In genomic region chr10:6053816-6054581, GRCh38 we compare ENCODE assay signal across 9 cellular contexts. TPM values are rescaled to one million over a fixed set of nuclear protein-coding genes. Genes with fewer than 3 reads are reported as not detected.
DNase-seq lines count a peak whose midpoint lies in the region; ATAC-seq and TF ChIP-seq lines count a peak whose summit lies in the region.
"Had no signal": no experiment of that assay in that cellular context is flagged by ENCODE, and none has a peak within 500 bp of the region (broad histone marks: within the 10 kb centered on the region; RNA-seq: fewer than 3 reads in every experiment).

No MANE protein-coding gene starts in this region.

- no peak overlapping the region for H3K4me3 ChIP-seq in PC-9
- H3K4me3 ChIP-seq in effector memory CD4-positive, alpha-beta T cell (ENCODE audit: insufficient read depth, low read depth, low read length, poor library complexity, severe bottlenecking), result peak overlapping the region; percentile 24
- no peak overlapping the region for H3K4me3 ChIP-seq in SK-N-SH (ENCODE audit: low read depth in 2 of 2, low read length in 1 of 2)

- H2AFZ ChIP-seq in PC-9 (no peak overlapping the region), SK-N-SH (ENCODE audit: low read depth) (no peak overlapping the region)

- no peak for TF ChIP-seq EP300 in SK-N-SH (IDR thresholded peaks at IDR 0.05; ENCODE audit: borderline replicate concordance in 1 of 2, low read depth in 1 of 2, low read length in 1 of 2)

- H3K4me2 ChIP-seq in PC-9 (peak overlapping the region; percentile 13; the same call in 1 of the 2 replicates), SK-N-SH (no peak overlapping the region)

- H3K36me3 ChIP-seq in PC-9 (ENCODE audit: low read depth) (no peaks in the 10 kb centered on the region), SK-N-SH (replicated peaks in 1 of 2; ENCODE audit: control insufficient read depth in 1 of 2, insufficient read depth in 2 of 2, low read length in 1 of 2) (no peaks in the 10 kb centered on the region)
- no peaks in the 10 kb centered on the region for H3K36me3 ChIP-seq in effector memory CD4-positive, alpha-beta T cell (ENCODE audit: control insufficient read depth, insufficient read depth, low read length)

- POLR2A ChIA-PET in PC-9 (lab: Charles Lee; ENCODE audit: unreplicated experiment) (interaction anchor here (0.6 kb wide), 1 partner anchor 36 kb away, joined by 3 read pairs; no protein-coding TSS in a partner anchor), SK-N-SH (lab: Yijun Ruan, JAX) (no interaction called here)

- H3K9me2 ChIP-seq in PC-9 (ENCODE audit: insufficient read depth), result no peaks in the 10 kb centered on the region
- H3K9me2 ChIP-seq in SK-N-SH, result no peaks in the 10 kb centered on the region

- TF ChIP-seq CTCF in PC-9 (conservative IDR thresholded peaks at IDR 0.05), result no peak
- TF ChIP-seq CTCF in SK-N-SH (IDR thresholded peaks at IDR 0.05), result no peak

- intact Hi-C loops in PC-9 (cut with micrococcal nuclease; ENCODE audit: unreplicated experiment), result loop anchor here (2.0 kb wide), 1 partner anchor 39 kb away; no protein-coding TSS in a partner anchor

- peaks cover 17% of the 10 kb centered on the region; the same call in 1 of the 2 replicates for H3F3A ChIP-seq in PC-9 (ENCODE audit: insufficient read depth, low read depth)
- H3F3A ChIP-seq in SK-N-SH (replicated peaks; ENCODE audit: insufficient read depth), result no peaks in the 10 kb centered on the region

- CTCF ChIA-PET in PC-9 (lab: Charles Lee), result interaction anchor here (0.6 to 0.9 kb wide), 3 partner anchors 14 to 366 kb away, joined by 3 to 4 read pairs (median 4); no protein-coding TSS in a partner anchor
- CTCF ChIA-PET in SK-N-SH (lab: Yijun Ruan, JAX), result no interaction called here

- peak; percentile 92 for DNase-seq in CMK (ENCODE audit: low read depth)
- peak in 1 of 2 experiments; percentile 31 for DNase-seq in PC-9
- DNase-seq in effector memory CD4-positive, alpha-beta T cell, result no peak
- no peak for DNase-seq in natural killer cell treated with Interleukin-12 subunit alpha and Interleukin-12 subunit beta and Interleukin-15 and Interleukin-18, amount 100 ng/mL, for 72 hours (ENCODE audit: low spot score)
- no peak for DNase-seq in SK-N-SH
- no peak for DNase-seq in dedifferentiated amniotic fluid mesenchymal stem cell (ENCODE audit: extremely low spot score)
- DNase-seq in DMS53 (lab: John Stamatoyannopoulos, UW), result no peak
- DNase-seq: NCI-H2081 had no signal

- H3K27me3 ChIP-seq in PC-9 (ENCODE audit: insufficient read depth, low read depth) (no peaks in the 10 kb centered on the region), SK-N-SH (ENCODE audit: insufficient read depth) (peaks cover 20% of the 10 kb centered on the region)
- no peaks in the 10 kb centered on the region for H3K27me3 ChIP-seq in effector memory CD4-positive, alpha-beta T cell (replicated peaks; ENCODE audit: control insufficient read depth, insufficient read depth, low read length, poor library complexity, severe bottlenecking)

- WGBS in SK-N-SH (ENCODE audit: low lambda C conversion rate), result 31% methylated on average over 18 of the region's 18 CpGs

- no TSS peak for BruUV-seq in PC-9 (replicated peaks; lab: Mats Ljungman, UMichigan)

- peak overlapping the region; percentile 89 for H3K4me3 Mint-ChIP-seq in natural killer cell treated with Interleukin-12 subunit alpha and Interleukin-12 subunit beta and Interleukin-15 and Interleukin-18, amount 100 ng/mL, for 72 hours

- H3K36me3 Mint-ChIP-seq in natural killer cell treated with Interleukin-12 subunit alpha and Interleukin-12 subunit beta and Interleukin-15 and Interleukin-18, amount 100 ng/mL, for 72 hours, result peaks cover 63% of the 10 kb centered on the region

- H3K9me3 ChIP-seq in PC-9 (ENCODE audit: insufficient read depth, low read depth) (no peaks in the 10 kb centered on the region), SK-N-SH (no peaks in the 10 kb centered on the region)
- no peaks in the 10 kb centered on the region for H3K9me3 ChIP-seq in effector memory CD4-positive, alpha-beta T cell (ENCODE audit: control insufficient read depth, low read length)

- no peak overlapping the region for H3K9ac ChIP-seq in SK-N-SH

- no peaks in the 10 kb centered on the region for H3K9me3 Mint-ChIP-seq in natural killer cell treated with Interleukin-12 subunit alpha and Interleukin-12 subunit beta and Interleukin-15 and Interleukin-18, amount 100 ng/mL, for 72 hours

- H3K79me2 ChIP-seq in PC-9 (ENCODE audit: low read depth) (no peaks in the 10 kb centered on the region), SK-N-SH (ENCODE audit: insufficient read depth) (no peaks in the 10 kb centered on the region)

- H4K20me1 ChIP-seq in PC-9 (ENCODE audit: insufficient read depth) (no peaks in the 10 kb centered on the region), SK-N-SH (ENCODE audit: insufficient read depth) (no peaks in the 10 kb centered on the region)

- ATAC-seq in natural killer cell treated with Interleukin-12 subunit alpha and Interleukin-12 subunit beta and Interleukin-15 and Interleukin-18, amount 100 ng/mL, for 72 hours, result no peak
- ATAC-seq in HG03565 (IDR thresholded peaks at IDR 0.05; ENCODE audit: unreplicated experiment), result no peak

- H3K27ac ChIP-seq in PC-9 (no peak overlapping the region), SK-N-SH (ENCODE audit: low read depth in 2 of 2, low read length in 1 of 2) (no peak overlapping the region)
- peak overlapping the region; percentile 96 for H3K27ac ChIP-seq in effector memory CD4-positive, alpha-beta T cell (ENCODE audit: insufficient read depth, low read length, poor library complexity, severe bottlenecking)

- TF ChIP-seq RAD21 in SK-N-SH (IDR thresholded peaks at IDR 0.05; ENCODE audit: low read length), result no peak

- no peaks in the 10 kb centered on the region for H3K27me3 Mint-ChIP-seq in natural killer cell treated with Interleukin-12 subunit alpha and Interleukin-12 subunit beta and Interleukin-15 and Interleukin-18, amount 100 ng/mL, for 72 hours

- H3K27ac Mint-ChIP-seq in natural killer cell treated with Interleukin-12 subunit alpha and Interleukin-12 subunit beta and Interleukin-15 and Interleukin-18, amount 100 ng/mL, for 72 hours, result peak overlapping the region; percentile 94 to 98

- H3K4me1 ChIP-seq in PC-9 (replicated peaks; ENCODE audit: insufficient read depth) (peaks cover 22% of the 10 kb centered on the region), SK-N-SH (ENCODE audit: control insufficient read depth in 1 of 2, insufficient read depth in 2 of 2, low read depth in 1 of 2, low read length in 1 of 2) (peaks cover 0 to 7% of the 10 kb centered on the region in 2 experiments; a peak in 1 of 4 replicates)
- peaks cover 49% of the 10 kb centered on the region for H3K4me1 ChIP-seq in effector memory CD4-positive, alpha-beta T cell (ENCODE audit: control insufficient read depth, insufficient read depth, low read length, poor library complexity, severe bottlenecking)

- H3K4me1 Mint-ChIP-seq in natural killer cell treated with Interleukin-12 subunit alpha and Interleukin-12 subunit beta and Interleukin-15 and Interleukin-18, amount 100 ng/mL, for 72 hours (ENCODE audit: low read depth in 2 of 2), result peaks cover 84 to 90% of the 10 kb centered on the region in 2 donors

TF ChIP-seq in SK-N-SH, 30 proteins besides CTCF, POLR2A, EP300 and RAD21:
- no peak for TF ChIP-seq RXRA (IDR thresholded peaks at IDR 0.05; ENCODE audit: borderline replicate concordance, low read depth)
- no peak for TF ChIP-seq SMC3 (IDR thresholded peaks at IDR 0.05; ENCODE audit: low read depth, low read length)
- TF ChIP-seq GATA2 (CRISPR knock-in tag; IDR thresholded peaks at IDR 0.05), result no peak
- no peak for TF ChIP-seq RFX5 (IDR thresholded peaks at IDR 0.05; ENCODE audit: low read length)
- TF ChIP-seq FOXM1 (IDR thresholded peaks at IDR 0.05; ENCODE audit: low read depth), result no peak
- no peak for TF ChIP-seq JUND (IDR thresholded peaks at IDR 0.05)
- no peak for TF ChIP-seq TAF1 (IDR thresholded peaks at IDR 0.05; ENCODE audit: borderline replicate concordance, low read depth, low read length)
- TF ChIP-seq PBX3 (IDR thresholded peaks at IDR 0.05), result no peak
- no peak for TF ChIP-seq ELF1 (IDR thresholded peaks at IDR 0.05)
- TF ChIP-seq FOSL2 (IDR thresholded peaks at IDR 0.05; ENCODE audit: borderline replicate concordance, low read depth), result no peak
- TF ChIP-seq MXI1 (IDR thresholded peaks at IDR 0.05; ENCODE audit: low read depth, low read length), result no peak
- TF ChIP-seq GABPA (IDR thresholded peaks at IDR 0.05; ENCODE audit: low read depth), result no peak
- no peak for TF ChIP-seq EZH2phosphoT487 (IDR thresholded peaks at IDR 0.05; ENCODE audit: borderline replicate concordance, low read depth)
- no peak for TF ChIP-seq TEAD4 (IDR thresholded peaks at IDR 0.05; ENCODE audit: borderline replicate concordance, insufficient read depth)
- TF ChIP-seq NFIC (IDR thresholded peaks at IDR 0.05; ENCODE audit: borderline replicate concordance), result no peak
- no peak for TF ChIP-seq POLR2AphosphoS5 (IDR thresholded peaks at IDR 0.05; ENCODE audit: low read depth, low read length)
TF ChIP-seq in SK-N-SH: peak in this region for 0.

RNA-seq across cellular contexts. Expression of gene IL2RA, which starts 8.2 kb away (rescaled TPM):
- total RNA-seq in PC-9 (2021), result not detected in 2 replicates
- 1,000 to 10,000 TPM; 1,064 to 1,187 TPM for total RNA-seq in natural killer cell treated with Interleukin-12 subunit alpha and Interleukin-12 subunit beta and Interleukin-15 and Interleukin-18, amount 100 ng/mL, for 72 hours
- polyA plus RNA-seq in SK-N-SH (2012; rRNA removed), result not detected in 2 replicates
- not detected in 2 replicates for polyA plus RNA-seq in SK-N-SH (2012; cell fraction: cytosol; rRNA removed)
- polyA plus RNA-seq in SK-N-SH (2012; cell fraction: nucleus; rRNA removed), result not detected in 2 replicates

RNA-seq across cellular contexts. Expression of gene RBM17, which starts 34.8 kb away (rescaled TPM):
- 98.2 and 131 TPM in 2 replicates for total RNA-seq in PC-9 (2021)
- 100 to 1,000 TPM; 195 to 294 TPM for total RNA-seq in natural killer cell treated with Interleukin-12 subunit alpha and Interleukin-12 subunit beta and Interleukin-15 and Interleukin-18, amount 100 ng/mL, for 72 hours
- polyA plus RNA-seq in SK-N-SH (2012; rRNA removed), result 32.6 and 34.2 TPM in 2 replicates
- 25.2 and 25.9 TPM in 2 replicates for polyA plus RNA-seq in SK-N-SH (2012; cell fraction: cytosol; rRNA removed)
- polyA plus RNA-seq in SK-N-SH (2012; cell fraction: nucleus; rRNA removed), result 94.6 and 118 TPM in 2 replicates

Comparison
In these comparisons a context has a peak if more than half of its experiments do, and no peak if none do; other contexts are left out.
1. RNA of gene IL2RA, which starts 8.2 kb away (total RNA-seq): 1,064 to 1,187 TPM in natural killer cell treated with Interleukin-12 subunit alpha and Interleukin-12 subunit beta and Interleukin-15 and Interleukin-18, amount 100 ng/mL, for 72 hours; not detected in PC-9; every median in the first group is over 1,000 times any median in the second.